Comparison of ENCODE assay signal across 20 cellular contexts in the genomic region with DNA sequence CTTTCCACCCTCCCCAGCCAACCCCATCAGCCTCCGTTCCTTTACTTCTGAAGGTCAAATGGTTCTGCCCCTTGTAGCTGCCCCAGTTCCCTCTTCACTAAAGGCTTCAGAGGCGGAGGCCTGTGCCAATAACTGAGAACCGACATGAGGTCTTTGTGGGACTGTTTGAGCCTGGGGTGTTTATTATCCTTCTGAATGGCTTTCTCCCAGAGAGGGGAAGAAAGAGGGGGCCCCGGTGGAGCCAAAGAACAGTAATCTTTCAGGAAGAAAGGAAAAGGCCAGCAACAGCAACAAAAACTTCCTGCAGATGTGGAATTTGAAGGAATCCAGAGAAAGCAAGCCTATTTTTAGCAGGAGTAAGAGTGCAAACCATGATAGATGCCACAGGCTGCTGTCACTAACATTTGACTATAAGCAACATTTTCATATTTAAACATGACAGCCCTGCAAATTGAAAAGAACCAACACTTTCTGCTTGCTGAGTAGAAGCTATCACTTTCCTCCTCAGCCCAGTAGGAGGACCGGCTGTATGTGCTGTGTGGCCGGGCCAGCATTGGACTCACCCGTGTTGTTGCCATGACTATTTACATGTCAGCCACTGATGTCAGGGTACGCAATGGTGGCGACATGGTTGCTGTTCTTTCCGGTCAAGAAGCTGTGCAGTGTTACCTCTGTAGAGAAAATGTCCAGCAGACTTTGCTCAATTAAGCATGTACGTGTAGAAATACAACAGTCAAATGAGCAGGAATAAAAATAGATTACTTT.
A peak's percentile ranks its signal among the peaks of the same experiment; 100 is the strongest.
DNase-seq lines count a peak whose midpoint lies in the region; ATAC-seq and TF ChIP-seq lines count a peak whose summit lies in the region.
"Had no signal": no experiment of that assay in that cellular context is flagged by ENCODE, and none has a peak within 500 bp of the region (broad histone marks: within the 10 kb centered on the region; RNA-seq: fewer than 3 reads in every experiment).

No MANE protein-coding gene starts in this region.

- ATAC-seq in left ventricle myocardium superior (peak; percentile 31), HG03521 (IDR thresholded peaks at IDR 0.05; ENCODE audit: unreplicated experiment) (no peak)
- ATAC-seq: esophagus mucosa; stimulated activated effector memory CD8-positive, alpha-beta T cell treated with anti-CD3 and anti-CD28 coated beads, Interleukin-12 subunit alpha, Interleukin-12 subunit beta, amount 100 ng/mL, for 72 hours had no signal

- DNase-seq in NCI-H526 (lab: John Stamatoyannopoulos, UW) (peak; percentile 91 to 93), cerebellar cortex (ENCODE audit: low spot score) (peak; percentile 24), left ventricle myocardium superior (no peak), osteoblast (ENCODE audit: insufficient read length, low spot score, missing footprints) (no peak), NCI-H1436 (lab: John Stamatoyannopoulos, UW) (no peak), NCI-H510A (lab: John Stamatoyannopoulos, UW) (no peak)
- DNase-seq in stimulated activated CD4-positive, alpha-beta T cell treated with anti-CD3 and anti-CD28 coated beads, Interleukin-2, amount 100 ng/mL, for 48 hours: no peak
- DNase-seq: activated CD4-positive, alpha-beta T cell treated with anti-CD3 and anti-CD28 coated beads, Interleukin-2, amount 10 ng/mL, durations not matched to agents 7 days and 5 days; immature natural killer cell; IMR-90; NCI-H1436 treated with DMSO at 0.1 percent for 48 hours; NCI-H2171; occipital lobe; SIG-M5; sigmoid colon; T-helper 1 cell had no signal

- intact Hi-C loops in left ventricle myocardium superior (cut with micrococcal nuclease): no loop called here

- no peak overlapping the region for H3K27ac ChIP-seq in osteoblast (ENCODE audit: low read depth, low read length)
- H3K27ac ChIP-seq: thoracic aorta had no signal

- H3K4me3 ChIP-seq in osteoblast (ENCODE audit: insufficient read depth, low read length): no peak overlapping the region
- H3K4me3 ChIP-seq: sigmoid colon, thoracic aorta had no signal

- H3K9me3 ChIP-seq in osteoblast (ENCODE audit: low read depth, low read length): no peaks in the 10 kb centered on the region
- H3K9me3 ChIP-seq: sigmoid colon, thoracic aorta had no signal

- no peaks in the 10 kb centered on the region for H3K36me3 ChIP-seq in osteoblast (ENCODE audit: insufficient read depth, low read length)
- H3K36me3 ChIP-seq: sigmoid colon, thoracic aorta had no signal

- TF ChIP-seq CTCF in osteoblast (IDR thresholded peaks at IDR 0.05; ENCODE audit: extremely low read depth, low read depth, low read length): no peak

- H4K20me1 ChIP-seq in osteoblast (ENCODE audit: insufficient read depth, low read length): no peaks in the 10 kb centered on the region

- H3K27me3 ChIP-seq in osteoblast (ENCODE audit: insufficient read depth, low read length): peaks cover 2% of the 10 kb centered on the region
- H3K27me3 ChIP-seq: sigmoid colon had no signal

- H3K79me2 ChIP-seq in osteoblast (ENCODE audit: insufficient read depth, low read length): no peaks in the 10 kb centered on the region

- H3K4me2 ChIP-seq in osteoblast (ENCODE audit: insufficient read depth, low read length): no peak overlapping the region

- peak overlapping the region; percentile 35 for H2AFZ ChIP-seq in osteoblast (ENCODE audit: low read length)

- H3K4me1 ChIP-seq in osteoblast (ENCODE audit: insufficient read depth, low read length): no peaks in the 10 kb centered on the region

Comparison
In these comparisons a context has a peak if more than half of its experiments do, and no peak if none do; other contexts are left out.
1. DNase-seq: peak in NCI-H526 (2 of 2) and cerebellar cortex (single experiment); none in left ventricle myocardium superior (single experiment), osteoblast (single experiment), NCI-H1436 (single experiment), NCI-H510A (single experiment) and stimulated activated CD4-positive, alpha-beta T cell treated with anti-CD3 and anti-CD28 coated beads, Interleukin-2, amount 100 ng/mL, for 48 hours (0 of 2).